ENCODE assay signal across 19 cellular contexts in genomic region chr4:111883557-111883999, GRCh38.
DNase-seq lines count a peak whose midpoint lies in the region; ATAC-seq, FAIRE-seq and TF ChIP-seq lines count a peak whose summit lies in the region.
"Had no signal": no experiment of that assay in that cellular context is flagged by ENCODE, and none has a peak within 500 bp of the region (broad histone marks: within the 10 kb centered on the region; RNA-seq: fewer than 3 reads in every experiment).

No MANE protein-coding gene starts in this region.

- H3K36me3 ChIP-seq in testis (ENCODE audit: low read depth, missing control alignments), result no peaks in the 10 kb centered on the region
- H3K36me3 ChIP-seq: cardiac muscle cell, gastroesophageal sphincter, stomach had no signal

- H3K4me3 ChIP-seq in testis, result no peak overlapping the region
- H3K4me3 ChIP-seq: cardiac muscle cell, gastroesophageal sphincter, stomach had no signal

- no peak overlapping the region for H3K27ac ChIP-seq in testis
- H3K27ac ChIP-seq: cardiac muscle cell, gastroesophageal sphincter, stomach had no signal

- no peaks in the 10 kb centered on the region for H3K4me1 ChIP-seq in testis
- H3K4me1 ChIP-seq: gastroesophageal sphincter, stomach had no signal

- no peak for DNase-seq in D721Med (ENCODE audit: insufficient read length, low spot score)
- peak; percentile 42 for DNase-seq in NCI-H1105 treated with DMSO at 0.1 percent for 48 hours (lab: John Stamatoyannopoulos, UW)
- DNase-seq in NCI-H82 (lab: John Stamatoyannopoulos, UW), result peak; percentile 96
- peak; percentile 77 for DNase-seq in left kidney (ENCODE audit: low read depth, low spot score)
- no peak for DNase-seq in effector CD4-positive, alpha-beta T cell
- DNase-seq in testis, result no peak
- DNase-seq in SW 1271 (lab: John Stamatoyannopoulos, UW), result no peak
- DNase-seq: activated CD4-positive, alpha-beta T cell treated with anti-CD3 and anti-CD28 coated beads for 4 hours; activated T-cell treated with anti-CD3 and anti-CD28 coated beads for 4 hours; DMS79; Karpas-422; NCI-H2227 treated with DMSO at 0.1 percent for 48 hours; nucleus accumbens; RPMI8226; stomach; T-helper 17 cell had no signal

- peak; percentile 32 for FAIRE-seq in D721Med (lab: Jason Lieb, UNC)

- TF ChIP-seq CTCF in D721Med (IDR thresholded peaks at IDR 0.05; ENCODE audit: insufficient read depth, missing control alignments) (no peak), testis (IDR thresholded peaks at IDR 0.05) (no peak)

- no peak for ATAC-seq in GM21447 (IDR thresholded peaks at IDR 0.05; ENCODE audit: unreplicated experiment)
- ATAC-seq: gastroesophageal sphincter, T-helper 17 cell had no signal

- no peaks in the 10 kb centered on the region for H3K9me3 ChIP-seq in testis
- H3K9me3 ChIP-seq: gastroesophageal sphincter, stomach had no signal

- no peak for TF ChIP-seq POLR2A in testis (IDR thresholded peaks at IDR 0.05)

- WGBS in testis, 2 donors, result 41 to 47% methylated on average over 1 of the region's 1 CpG

- no peaks in the 10 kb centered on the region for H3K27me3 ChIP-seq in testis
- H3K27me3 ChIP-seq: cardiac muscle cell, gastroesophageal sphincter, stomach had no signal

- intact Hi-C loops in testis (cut with DNase I; ENCODE audit: low total_unique reads), result no loop called here

Comparison
In these comparisons a context has a peak if more than half of its experiments do, and no peak if none do; other contexts are left out.
1. DNase-seq: peak in NCI-H1105 treated with DMSO at 0.1 percent for 48 hours (single experiment), NCI-H82 (single experiment) and left kidney (single experiment); none in D721Med (single experiment), effector CD4-positive, alpha-beta T cell (single experiment), testis (single experiment) and SW 1271 (0 of 2).